In the genomic region with DNA sequence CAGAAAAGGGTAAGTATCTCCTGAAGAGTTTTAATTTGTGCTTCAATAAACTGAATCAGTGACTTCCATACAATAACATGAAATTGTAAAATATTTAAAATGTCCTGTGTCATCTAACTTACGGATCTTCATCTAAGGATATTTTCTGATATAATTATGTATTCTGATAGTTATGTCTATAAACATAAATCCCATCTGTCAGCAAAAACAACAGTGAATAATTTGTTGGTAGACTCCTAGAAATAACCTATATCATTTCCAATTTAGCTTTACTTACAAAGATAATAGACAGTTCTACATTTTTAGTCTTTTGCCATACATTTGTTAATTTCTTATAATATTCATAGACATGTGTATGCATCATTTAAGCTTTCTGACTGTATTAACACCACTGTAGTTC, we compare ENCODE assay signal across 2 cellular contexts.
A peak's percentile ranks its signal among the peaks of the same experiment; 100 is the strongest.
TF ChIP-seq lines count a peak whose summit lies in the region.

No MANE protein-coding gene starts in this region.

TF ChIP-seq in HepG2, 621 proteins besides CTCF, POLR2A, EP300 and RAD21:
- no peak for TF ChIP-seq NFRKB (IDR thresholded peaks at IDR 0.05)
- TF ChIP-seq MAFF (IDR thresholded peaks at IDR 0.05; ENCODE audit: low read depth, low read length), result peak; percentile 82
- TF ChIP-seq MAFK (conservative IDR thresholded peaks at IDR 0.05 in 1 of 2, IDR thresholded peaks at IDR 0.05 in 1 of 2; ENCODE audit: low read length in 2 of 2), result peak; percentile 73 to 94
- TF ChIP-seq TERF1 (CRISPR knock-in tag; IDR thresholded peaks at IDR 0.05), result no peak
- TF ChIP-seq TAF1 (CRISPR knock-in tag; IDR thresholded peaks at IDR 0.05), result no peak
- no peak for TF ChIP-seq CBX5 (CRISPR knock-in tag; IDR thresholded peaks at IDR 0.05; ENCODE audit: borderline replicate concordance)

TF ChIP-seq in H1, 55 proteins besides CTCF, POLR2A, EP300 and RAD21:
- TF ChIP-seq RXRA (IDR thresholded peaks at IDR 0.05; ENCODE audit: insufficient read depth, low read depth, low read length) (no peak), MAFK (IDR thresholded peaks at IDR 0.05; ENCODE audit: low read depth, low read length) (peak; percentile 17; the same call in 1 of the 2 replicates), ASH2L (IDR thresholded peaks at IDR 0.05; ENCODE audit: low read length) (no peak), MAX (IDR thresholded peaks at IDR 0.05) (no peak)
